8 cellular contexts compared by ENCODE assay signal in the genomic region with DNA sequence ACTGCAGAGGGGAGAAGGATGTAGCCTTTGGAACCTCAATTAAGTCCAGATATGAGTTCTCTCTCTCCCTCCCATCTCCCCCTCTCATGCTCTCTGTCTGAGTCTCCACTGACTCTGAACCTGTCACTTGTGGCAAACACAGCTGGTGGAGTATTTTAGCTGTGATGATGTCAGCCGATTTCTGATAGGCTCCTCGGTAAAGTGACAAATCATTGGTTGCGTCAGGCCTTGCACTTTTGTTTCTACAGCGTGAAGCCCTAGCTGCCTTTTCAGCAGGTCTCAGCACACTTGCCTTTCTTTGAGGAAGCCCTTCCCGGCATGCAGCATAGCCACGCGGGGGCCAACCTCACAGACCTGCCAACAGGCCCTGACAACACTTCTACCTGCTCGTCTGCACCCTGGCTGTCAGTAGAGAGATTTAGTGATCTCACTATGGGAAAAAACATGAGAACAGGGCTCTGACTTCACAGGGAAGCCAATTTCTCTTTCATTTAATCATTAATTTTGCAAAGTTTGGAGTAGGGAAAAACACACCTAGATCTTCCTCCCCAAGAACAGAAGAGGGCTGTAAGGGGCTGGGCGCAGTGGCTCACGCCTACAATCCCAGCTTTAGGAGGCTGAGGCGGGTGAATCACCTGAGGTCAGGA.
A peak's percentile ranks its signal among the peaks of the same experiment; 100 is the strongest.
DNase-seq lines count a peak whose midpoint lies in the region; ATAC-seq and TF ChIP-seq lines count a peak whose summit lies in the region.

No MANE protein-coding gene starts in this region.

- peak; percentile 79 for ATAC-seq in HG02588 (IDR thresholded peaks at IDR 0.05; ENCODE audit: unreplicated experiment)
- ATAC-seq in activated CD4-positive, alpha-beta T cell treated with anti-CD3 and anti-CD28 coated beads for 36 hours = peak; percentile 80

- intact Hi-C loops in activated CD4-positive, alpha-beta T cell treated with anti-CD3 and anti-CD28 coated beads for 36 hours (cut with DNase I, micrococcal nuclease) = loop anchor here (1.0 to 10.0 kb wide), 19 partner anchors 9 to 1384 kb away; a partner anchor contains a TSS

- CTCF ChIA-PET in activated CD4-positive, alpha-beta T cell treated with anti-CD3 and anti-CD28 coated beads for 36 hours (lab: Charles Lee) = interaction anchor here (0.6 to 2.9 kb wide), 13 partner anchors 10 to 1384 kb away, joined by 3 to 26 read pairs (median 4); no protein-coding TSS in a partner anchor

- peak; percentile 80 for DNase-seq in GM13977 (ENCODE audit: low spot score)
- DNase-seq in NCI-H146 treated with DMSO at 0.1 percent for 48 hours (lab: John Stamatoyannopoulos, UW; ENCODE audit: unreplicated experiment) = peak; percentile 84
- peak; percentile 90 for DNase-seq in activated CD4-positive, alpha-beta T cell treated with anti-CD3 and anti-CD28 coated beads for 36 hours
- DNase-seq in coronary artery (ENCODE audit: low spot score) = no peak
- DNase-seq in mucosa of gallbladder (ENCODE audit: low spot score) = peak; percentile 53
- peak; percentile 35 to 61 for DNase-seq in stimulated activated CD8-positive, alpha-beta memory T cell treated with anti-CD3 and anti-CD28 coated beads, Interleukin-4, amount 100 ng/mL, for 4 hours (ENCODE audit: low read depth in 2 of 2, low spot score in 1 of 2)
- DNase-seq in D341Med (ENCODE audit: low spot score) = no peak

- in situ Hi-C loops in GM13977 (cut with MboI; ENCODE audit: low pct_unique_long_range_greater_than_20kb, low sequenced_read_pairs, unreplicated experiment) = no loop called here

- POLR2A ChIA-PET in activated CD4-positive, alpha-beta T cell treated with anti-CD3 and anti-CD28 coated beads for 36 hours (lab: Charles Lee) = interaction anchor here (0.6 to 1.0 kb wide), 3 partner anchors 40 to 440 kb away, joined by 3 to 7 read pairs (median 3); no protein-coding TSS in a partner anchor

- H3K36me3 Mint-ChIP-seq in activated CD4-positive, alpha-beta T cell treated with anti-CD3 and anti-CD28 coated beads for 36 hours (ENCODE audit: low read depth) = peaks cover 15% of the 10 kb centered on the region

- H3K27me3 Mint-ChIP-seq in activated CD4-positive, alpha-beta T cell treated with anti-CD3 and anti-CD28 coated beads for 36 hours = no peaks in the 10 kb centered on the region

- no peak overlapping the region for H3K4me3 ChIP-seq in coronary artery

- H3K27ac ChIP-seq in coronary artery = peak overlapping the region; percentile 49 to 85

- H3K4me1 Mint-ChIP-seq in activated CD4-positive, alpha-beta T cell treated with anti-CD3 and anti-CD28 coated beads for 36 hours = peaks cover 78% of the 10 kb centered on the region

- H3K9me3 Mint-ChIP-seq in activated CD4-positive, alpha-beta T cell treated with anti-CD3 and anti-CD28 coated beads for 36 hours (ENCODE audit: low read depth) = no peaks in the 10 kb centered on the region

- TF ChIP-seq CTCF in GM13977 (IDR thresholded peaks at IDR 0.05; ENCODE audit: extremely low read depth, insufficient read depth, missing control alignments) (no peak), coronary artery (IDR thresholded peaks at IDR 0.05) (no peak)

- H3K4me3 Mint-ChIP-seq in activated CD4-positive, alpha-beta T cell treated with anti-CD3 and anti-CD28 coated beads for 36 hours = peak overlapping the region; percentile 62

- peak overlapping the region; percentile 99 for H3K27ac Mint-ChIP-seq in activated CD4-positive, alpha-beta T cell treated with anti-CD3 and anti-CD28 coated beads for 36 hours

Comparison
In these comparisons a context has a peak if more than half of its experiments do, and no peak if none do; other contexts are left out.
1. DNase-seq: peak in GM13977 (single experiment), NCI-H146 treated with DMSO at 0.1 percent for 48 hours (single experiment), activated CD4-positive, alpha-beta T cell treated with anti-CD3 and anti-CD28 coated beads for 36 hours (single experiment), mucosa of gallbladder (single experiment) and stimulated activated CD8-positive, alpha-beta memory T cell treated with anti-CD3 and anti-CD28 coated beads, Interleukin-4, amount 100 ng/mL, for 4 hours (2 of 2); none in coronary artery (single experiment) and D341Med (single experiment).